19 cellular contexts compared by ENCODE assay signal in the genomic region with DNA sequence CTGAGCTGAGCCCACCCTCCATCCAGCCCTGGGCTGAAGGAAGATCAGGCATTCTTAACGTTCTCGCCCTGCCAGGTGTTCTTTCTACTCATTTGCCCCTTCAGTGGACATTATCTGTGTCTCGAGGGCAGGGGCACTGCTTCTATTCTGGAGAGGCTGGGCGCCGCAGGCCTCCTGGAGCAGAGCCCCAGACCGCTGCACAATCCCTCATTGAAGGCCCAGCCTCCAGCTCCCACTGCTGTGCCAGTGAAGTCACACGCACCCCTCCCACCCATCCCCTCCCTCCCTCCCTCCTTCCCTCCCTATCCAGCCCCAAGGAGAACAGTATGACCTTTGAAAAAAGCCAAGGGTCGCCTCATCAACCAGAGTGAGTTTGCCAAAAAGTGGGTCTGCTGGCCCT.
DNase-seq lines count a peak whose midpoint lies in the region; ATAC-seq, FAIRE-seq and TF ChIP-seq lines count a peak whose summit lies in the region.
"Had no signal": no experiment of that assay in that cellular context is flagged by ENCODE, and none has a peak within 500 bp of the region (broad histone marks: within the 10 kb centered on the region; RNA-seq: fewer than 3 reads in every experiment).

No MANE protein-coding gene starts in this region.

- CTCF ChIA-PET in WTC11 (lab: Charles Lee) = no interaction called here

- DNase-seq in head of caudate nucleus = peak in 40 of 42 donors; percentile 36 to 86 (median 56)
- peak; percentile 35 for DNase-seq in putamen (ENCODE audit: low spot score)
- no peak for DNase-seq in H54 (ENCODE audit: insufficient read length, low spot score)
- no peak for DNase-seq in ascending aorta (ENCODE audit: low spot score in 2 of 2)
- no peak for DNase-seq in WTC11 (ENCODE audit: low spot score)
- DNase-seq in NCI-H1694 (lab: John Stamatoyannopoulos, UW) = no peak
- DNase-seq: ACHN; CD4-positive, alpha-beta T cell; DMS153; DMS79; GDM1; GM23248; HCEC 1CT; IMR-90 had no signal

- POLR2A ChIA-PET in WTC11 (lab: Charles Lee) = no interaction called here

- peaks cover 0 to 3% of the 10 kb centered on the region in 2 donors for H3K36me3 ChIP-seq in ascending aorta

- ATAC-seq in WTC11 = no peak

- H3K9me3 ChIP-seq in ascending aorta = no peaks in the 10 kb centered on the region

- intact Hi-C loops in head of caudate nucleus (cut with DNase I) (loop anchor here (10.0 kb wide), 1 partner anchor 73 kb away; the partner anchor contains the start of gene NFASC), ascending aorta (cut with DNase I) (no loop called here)

- H3K4me1 Mint-ChIP-seq in brain = peaks cover 54% of the 10 kb centered on the region
- H3K4me1 Mint-ChIP-seq in WTC11 = peaks cover 14% of the 10 kb centered on the region

- peaks cover 5% of the 10 kb centered on the region for H3K36me3 Mint-ChIP-seq in brain
- H3K36me3 Mint-ChIP-seq in WTC11 = no peaks in the 10 kb centered on the region

- H3K4me3 ChIP-seq in ascending aorta = no peak overlapping the region
- H3K4me3 ChIP-seq: GM23248 had no signal

- H3K27ac ChIP-seq in ascending aorta = no peak overlapping the region
- H3K27ac ChIP-seq: C4-2B, GM23248 had no signal

- H3K27ac Mint-ChIP-seq in brain = peak overlapping the region in 4 of 5 experiments; percentile 30 to 82 (median 76)
- no peak overlapping the region for H3K27ac Mint-ChIP-seq in WTC11
- H3K27ac Mint-ChIP-seq: CD4-positive, alpha-beta T cell had no signal

- H3K27me3 Mint-ChIP-seq in brain (peaks cover 3% of the 10 kb centered on the region), WTC11 (ENCODE audit: low read depth) (no peaks in the 10 kb centered on the region)

- TF ChIP-seq POLR2A in H54 (IDR thresholded peaks at IDR 0.05; ENCODE audit: low read depth, low read length) = no peak

- H3K4me3 Mint-ChIP-seq in brain = peak overlapping the region in 1 of 5 experiments; percentile 50
- no peak overlapping the region for H3K4me3 Mint-ChIP-seq in WTC11
- H3K4me3 Mint-ChIP-seq: CD4-positive, alpha-beta T cell had no signal

- FAIRE-seq in H54 (lab: Jason Lieb, UNC) = no peak
- FAIRE-seq: A204.1, GM12892, GM18507 had no signal

- H3K9me3 Mint-ChIP-seq in brain (peaks cover 0 to 3% (median 0%) of the 10 kb centered on the region in 5 experiments), WTC11 (no peaks in the 10 kb centered on the region)
- H3K9me3 Mint-ChIP-seq: CD4-positive, alpha-beta T cell had no signal

- no peaks in the 10 kb centered on the region for H3K27me3 ChIP-seq in ascending aorta

- no peak for TF ChIP-seq CTCF in brain (conservative IDR thresholded peaks at IDR 0.05)
- no peak for TF ChIP-seq CTCF in ascending aorta (IDR thresholded peaks at IDR 0.05)
- no peak for TF ChIP-seq CTCF in WTC11 (IDR thresholded peaks at IDR 0.05)

- no peaks in the 10 kb centered on the region for H3K4me1 ChIP-seq in ascending aorta

TF ChIP-seq in WTC11, 78 proteins besides CTCF, POLR2A, EP300 and RAD21:
- TF ChIP-seq NR3C1 (CRISPR knock-in tag; conservative IDR thresholded peaks at IDR 0.05; ENCODE audit: low read depth) (no peak), SMAD3 (CRISPR knock-in tag; IDR thresholded peaks at IDR 0.05; ENCODE audit: borderline replicate concordance) (no peak), AFF4 (CRISPR knock-in tag; IDR thresholded peaks at IDR 0.05; ENCODE audit: borderline replicate concordance) (no peak), ZNF121 (CRISPR knock-in tag; IDR thresholded peaks at IDR 0.05) (no peak)
- TF ChIP-seq, protein P1, sequence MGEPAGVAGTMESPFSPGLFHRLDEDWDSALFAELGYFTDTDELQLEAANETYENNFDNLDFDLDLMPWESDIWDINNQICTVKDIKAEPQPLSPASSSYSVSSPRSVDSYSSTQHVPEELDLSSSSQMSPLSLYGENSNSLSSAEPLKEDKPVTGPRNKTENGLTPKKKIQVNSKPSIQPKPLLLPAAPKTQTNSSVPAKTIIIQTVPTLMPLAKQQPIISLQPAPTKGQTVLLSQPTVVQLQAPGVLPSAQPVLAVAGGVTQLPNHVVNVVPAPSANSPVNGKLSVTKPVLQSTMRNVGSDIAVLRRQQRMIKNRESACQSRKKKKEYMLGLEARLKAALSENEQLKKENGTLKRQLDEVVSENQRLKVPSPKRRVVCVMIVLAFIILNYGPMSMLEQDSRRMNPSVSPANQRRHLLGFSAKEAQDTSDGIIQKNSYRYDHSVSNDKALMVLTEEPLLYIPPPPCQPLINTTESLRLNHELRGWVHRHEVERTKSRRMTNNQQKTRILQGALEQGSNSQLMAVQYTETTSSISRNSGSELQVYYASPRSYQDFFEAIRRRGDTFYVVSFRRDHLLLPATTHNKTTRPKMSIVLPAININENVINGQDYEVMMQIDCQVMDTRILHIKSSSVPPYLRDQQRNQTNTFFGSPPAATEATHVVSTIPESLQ (CRISPR knock-in tag; IDR thresholded peaks at IDR 0.05) = no peak
TF ChIP-seq in WTC11: peak in this region for 0.

Comparison
In these comparisons a context has a peak if more than half of its experiments do, and no peak if none do; other contexts are left out.
1. DNase-seq: peak in head of caudate nucleus (40 of 42) and putamen (single experiment); none in H54 (single experiment), ascending aorta (0 of 2), WTC11 (single experiment) and NCI-H1694 (single experiment).